8 cellular contexts compared by ENCODE assay signal in the genomic region with DNA sequence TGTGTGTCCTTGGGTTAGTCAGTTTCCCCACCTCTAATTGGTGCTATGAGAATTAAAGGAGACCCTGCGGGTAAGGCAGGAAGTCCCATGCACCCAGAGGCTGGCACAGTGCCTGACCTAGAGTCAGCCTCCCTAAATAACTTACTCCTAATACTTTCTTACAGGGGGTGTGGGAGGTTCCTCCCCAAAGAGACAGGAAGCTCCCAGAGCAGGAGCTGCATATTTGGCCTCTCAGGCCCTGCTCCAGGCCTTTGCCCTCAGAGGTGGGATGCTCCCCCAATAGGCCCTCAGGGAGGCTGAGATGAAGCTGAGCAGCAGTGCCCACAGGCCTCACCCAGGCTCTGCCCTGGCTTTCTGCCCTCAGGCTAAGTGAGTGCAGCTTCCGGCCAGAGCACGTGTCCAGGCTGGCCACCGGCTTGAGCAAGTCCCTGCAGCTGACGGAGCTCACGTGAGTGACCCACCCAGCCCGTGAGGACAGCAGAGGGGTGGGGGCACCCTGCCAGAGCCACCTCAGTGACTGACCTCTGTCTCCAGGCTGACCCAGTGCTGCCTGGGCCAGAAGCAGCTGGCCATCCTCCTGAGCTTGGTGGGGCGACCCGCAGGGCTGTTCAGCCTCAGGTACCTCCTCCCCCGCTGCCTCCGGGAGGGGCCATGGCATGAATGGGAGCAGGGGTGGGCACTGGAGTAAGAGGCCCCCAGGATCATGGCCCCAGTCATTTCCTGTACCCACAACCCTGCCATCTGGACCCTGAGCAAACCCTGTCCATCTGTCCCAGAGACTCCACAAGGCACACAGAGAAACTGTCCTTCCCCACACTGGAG. TPM values are rescaled to one million over a fixed set of nuclear protein-coding genes. Genes with fewer than 3 reads are reported as not detected.
A peak's percentile ranks its signal among the peaks of the same experiment; 100 is the strongest.
DNase-seq lines count a peak whose midpoint lies in the region; ATAC-seq and TF ChIP-seq lines count a peak whose summit lies in the region.

No MANE protein-coding gene starts in this region.

- in situ Hi-C loops in SK-MEL-5 (cut with HindIII; ENCODE audit: low pct_unique_long_range_greater_than_20kb, low sequenced_read_pairs): no loop called here

- no peak for ATAC-seq in GM19397 (IDR thresholded peaks at IDR 0.05; ENCODE audit: unreplicated experiment)
- no peak for ATAC-seq in GM18520 (IDR thresholded peaks at IDR 0.05; ENCODE audit: unreplicated experiment)
- no peak for ATAC-seq in GM19328 (IDR thresholded peaks at IDR 0.05; ENCODE audit: unreplicated experiment)

- H3K9me3 Mint-ChIP-seq in endothelial cell (ENCODE audit: unreplicated experiment): no peaks in the 10 kb centered on the region

- H3K4me1 Mint-ChIP-seq in endothelial cell (ENCODE audit: unreplicated experiment): no peaks in the 10 kb centered on the region

- DNase-seq in GM04504 (ENCODE audit: low read depth) (peak; percentile 66), SK-MEL-5 (ENCODE audit: low read depth, low spot score) (peak; percentile 53), fibroblast of villous mesenchyme (ENCODE audit: low read depth) (peak; percentile 81), renal cortical epithelial cell (ENCODE audit: low read depth) (peak; percentile 37), endothelial cell (ENCODE audit: low spot score) (no peak)

- peaks cover 4% of the 10 kb centered on the region for H3K36me3 Mint-ChIP-seq in endothelial cell (ENCODE audit: low read depth, unreplicated experiment)

- no peak overlapping the region for H3K4me3 ChIP-seq in fibroblast of villous mesenchyme (ENCODE audit: low read depth, low read length)

- no peak overlapping the region for H3K27ac Mint-ChIP-seq in endothelial cell (ENCODE audit: unreplicated experiment)

- H3K4me3 Mint-ChIP-seq in endothelial cell (ENCODE audit: unreplicated experiment): no peak overlapping the region

- no peak for TF ChIP-seq CTCF in fibroblast of villous mesenchyme (IDR thresholded peaks at IDR 0.05; ENCODE audit: insufficient read depth, low read depth, low read length)
- TF ChIP-seq CTCF in endothelial cell (IDR thresholded peaks at IDR 0.05; ENCODE audit: unreplicated experiment): no peak

- H3K27me3 Mint-ChIP-seq in endothelial cell (ENCODE audit: unreplicated experiment): no peaks in the 10 kb centered on the region

RNA-seq across cellular contexts. Expression of a gene that starts 31.1 kb away (rescaled TPM):
- total RNA-seq in SK-MEL-5 (2014; rRNA removed; shearing (Covaris generic)): 22.0 and 26.9 TPM in 2 replicates
- polyA plus RNA-seq in SK-MEL-5 (2015; cell fraction: cytosol; rRNA removed): 47.3 and 47.7 TPM in 2 replicates
- 16.1 and 18.8 TPM in 2 replicates for polyA plus RNA-seq in SK-MEL-5 (2015; cell fraction: nucleus; rRNA removed)
- total RNA-seq in fibroblast of villous mesenchyme (23.2 and 24.2 TPM in 2 replicates), renal cortical epithelial cell (28.8 and 32.2 TPM in 2 replicates), endothelial cell (ENCODE audit: unreplicated experiment) (145 TPM)
